Comparison of ENCODE assay signal across 1 cellular context in the genomic region with DNA sequence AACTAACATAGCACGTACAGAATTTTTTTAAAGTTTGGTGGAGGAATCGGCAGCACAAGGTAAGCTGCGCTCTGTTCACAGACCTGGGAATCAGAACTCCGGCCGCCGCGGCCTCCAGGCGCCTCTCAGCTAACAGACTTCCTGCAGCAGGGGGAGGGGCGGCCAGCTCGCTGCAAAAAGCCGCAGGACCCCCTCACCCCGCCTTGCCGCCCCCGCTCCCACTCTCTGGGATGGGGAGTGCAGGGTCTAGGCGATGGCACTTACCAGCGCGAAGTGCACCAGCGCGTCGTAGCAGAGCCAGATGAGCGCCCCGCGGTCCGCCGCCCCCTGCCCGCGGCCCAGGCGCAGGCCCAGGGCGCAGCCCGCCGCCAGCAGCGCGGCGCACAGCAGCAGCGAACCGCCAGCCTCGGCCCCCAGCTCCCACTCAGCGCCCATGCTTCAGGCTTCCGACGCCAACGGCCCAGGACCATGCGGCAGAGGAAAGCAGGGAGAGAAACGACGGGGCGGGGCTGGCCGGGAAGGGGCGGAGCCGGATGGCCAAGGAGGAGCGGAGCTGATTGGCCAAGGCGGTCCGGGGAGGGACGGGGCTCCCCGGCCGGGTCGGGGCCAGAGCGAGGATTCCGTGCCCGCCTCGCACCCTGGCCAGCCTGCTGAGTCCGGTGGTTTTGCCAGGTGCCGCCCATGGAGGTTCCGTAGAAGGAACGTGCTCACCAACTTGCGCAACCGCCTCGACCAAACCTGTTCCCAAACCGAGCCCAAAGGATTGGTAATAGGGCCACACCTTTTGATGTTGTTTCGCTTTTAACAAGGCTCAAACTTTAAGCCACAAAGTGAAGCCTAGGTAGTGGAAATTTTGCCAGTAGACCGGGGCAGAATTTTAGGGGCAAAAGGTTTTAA.
TF ChIP-seq lines count a peak whose summit lies in the region.

A gene (minus strand): TSS at position 497 of the 897 bp plus-strand sequence. CDS start 62 bp downstream, at position 435.

TF ChIP-seq in HEK293, 187 proteins besides CTCF, POLR2A, EP300 and RAD21 (continued from another document):
- TF ChIP-seq, protein P1, sequence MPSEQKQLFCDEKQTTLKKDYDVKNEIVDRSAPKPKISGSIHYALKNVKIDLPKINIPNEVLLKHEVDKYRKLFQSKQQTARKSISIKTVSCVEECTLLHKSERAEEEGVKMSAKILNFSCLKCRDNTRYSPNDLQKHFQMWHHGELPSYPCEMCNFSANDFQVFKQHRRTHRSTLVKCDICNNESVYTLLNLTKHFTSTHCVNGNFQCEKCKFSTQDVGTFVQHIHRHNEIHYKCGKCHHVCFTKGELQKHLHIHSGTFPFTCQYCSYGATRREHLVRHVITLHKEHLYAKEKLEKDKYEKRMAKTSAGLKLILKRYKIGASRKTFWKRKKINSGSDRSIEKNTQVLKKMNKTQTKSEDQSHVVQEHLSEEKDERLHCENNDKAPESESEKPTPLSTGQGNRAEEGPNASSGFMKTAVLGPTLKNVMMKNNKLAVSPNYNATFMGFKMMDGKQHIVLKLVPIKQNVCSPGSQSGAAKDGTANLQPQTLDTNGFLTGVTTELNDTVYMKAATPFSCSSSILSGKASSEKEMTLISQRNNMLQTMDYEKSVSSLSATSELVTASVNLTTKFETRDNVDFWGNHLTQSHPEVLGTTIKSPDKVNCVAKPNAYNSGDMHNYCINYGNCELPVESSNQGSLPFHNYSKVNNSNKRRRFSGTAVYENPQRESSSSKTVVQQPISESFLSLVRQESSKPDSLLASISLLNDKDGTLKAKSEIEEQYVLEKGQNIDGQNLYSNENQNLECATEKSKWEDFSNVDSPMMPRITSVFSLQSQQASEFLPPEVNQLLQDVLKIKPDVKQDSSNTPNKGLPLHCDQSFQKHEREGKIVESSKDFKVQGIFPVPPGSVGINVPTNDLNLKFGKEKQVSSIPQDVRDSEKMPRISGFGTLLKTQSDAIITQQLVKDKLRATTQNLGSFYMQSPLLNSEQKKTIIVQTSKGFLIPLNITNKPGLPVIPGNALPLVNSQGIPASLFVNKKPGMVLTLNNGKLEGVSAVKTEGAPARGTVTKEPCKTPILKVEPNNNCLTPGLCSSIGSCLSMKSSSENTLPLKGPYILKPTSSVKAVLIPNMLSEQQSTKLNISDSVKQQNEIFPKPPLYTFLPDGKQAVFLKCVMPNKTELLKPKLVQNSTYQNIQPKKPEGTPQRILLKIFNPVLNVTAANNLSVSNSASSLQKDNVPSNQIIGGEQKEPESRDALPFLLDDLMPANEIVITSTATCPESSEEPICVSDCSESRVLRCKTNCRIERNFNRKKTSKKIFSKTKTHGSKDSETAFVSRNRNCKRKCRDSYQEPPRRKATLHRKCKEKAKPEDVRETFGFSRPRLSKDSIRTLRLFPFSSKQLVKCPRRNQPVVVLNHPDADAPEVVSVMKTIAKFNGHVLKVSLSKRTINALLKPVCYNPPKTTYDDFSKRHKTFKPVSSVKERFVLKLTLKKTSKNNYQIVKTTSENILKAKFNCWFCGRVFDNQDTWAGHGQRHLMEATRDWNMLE (tag by site-specific recombination; conservative IDR thresholded peaks at IDR 0.05; ENCODE audit: low read depth) = no peak
- TF ChIP-seq, protein P2, sequence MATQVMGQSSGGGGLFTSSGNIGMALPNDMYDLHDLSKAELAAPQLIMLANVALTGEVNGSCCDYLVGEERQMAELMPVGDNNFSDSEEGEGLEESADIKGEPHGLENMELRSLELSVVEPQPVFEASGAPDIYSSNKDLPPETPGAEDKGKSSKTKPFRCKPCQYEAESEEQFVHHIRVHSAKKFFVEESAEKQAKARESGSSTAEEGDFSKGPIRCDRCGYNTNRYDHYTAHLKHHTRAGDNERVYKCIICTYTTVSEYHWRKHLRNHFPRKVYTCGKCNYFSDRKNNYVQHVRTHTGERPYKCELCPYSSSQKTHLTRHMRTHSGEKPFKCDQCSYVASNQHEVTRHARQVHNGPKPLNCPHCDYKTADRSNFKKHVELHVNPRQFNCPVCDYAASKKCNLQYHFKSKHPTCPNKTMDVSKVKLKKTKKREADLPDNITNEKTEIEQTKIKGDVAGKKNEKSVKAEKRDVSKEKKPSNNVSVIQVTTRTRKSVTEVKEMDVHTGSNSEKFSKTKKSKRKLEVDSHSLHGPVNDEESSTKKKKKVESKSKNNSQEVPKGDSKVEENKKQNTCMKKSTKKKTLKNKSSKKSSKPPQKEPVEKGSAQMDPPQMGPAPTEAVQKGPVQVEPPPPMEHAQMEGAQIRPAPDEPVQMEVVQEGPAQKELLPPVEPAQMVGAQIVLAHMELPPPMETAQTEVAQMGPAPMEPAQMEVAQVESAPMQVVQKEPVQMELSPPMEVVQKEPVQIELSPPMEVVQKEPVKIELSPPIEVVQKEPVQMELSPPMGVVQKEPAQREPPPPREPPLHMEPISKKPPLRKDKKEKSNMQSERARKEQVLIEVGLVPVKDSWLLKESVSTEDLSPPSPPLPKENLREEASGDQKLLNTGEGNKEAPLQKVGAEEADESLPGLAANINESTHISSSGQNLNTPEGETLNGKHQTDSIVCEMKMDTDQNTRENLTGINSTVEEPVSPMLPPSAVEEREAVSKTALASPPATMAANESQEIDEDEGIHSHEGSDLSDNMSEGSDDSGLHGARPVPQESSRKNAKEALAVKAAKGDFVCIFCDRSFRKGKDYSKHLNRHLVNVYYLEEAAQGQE (tag by site-specific recombination; IDR thresholded peaks at IDR 0.05) = peak; percentile 51
- TF ChIP-seq, protein P3, sequence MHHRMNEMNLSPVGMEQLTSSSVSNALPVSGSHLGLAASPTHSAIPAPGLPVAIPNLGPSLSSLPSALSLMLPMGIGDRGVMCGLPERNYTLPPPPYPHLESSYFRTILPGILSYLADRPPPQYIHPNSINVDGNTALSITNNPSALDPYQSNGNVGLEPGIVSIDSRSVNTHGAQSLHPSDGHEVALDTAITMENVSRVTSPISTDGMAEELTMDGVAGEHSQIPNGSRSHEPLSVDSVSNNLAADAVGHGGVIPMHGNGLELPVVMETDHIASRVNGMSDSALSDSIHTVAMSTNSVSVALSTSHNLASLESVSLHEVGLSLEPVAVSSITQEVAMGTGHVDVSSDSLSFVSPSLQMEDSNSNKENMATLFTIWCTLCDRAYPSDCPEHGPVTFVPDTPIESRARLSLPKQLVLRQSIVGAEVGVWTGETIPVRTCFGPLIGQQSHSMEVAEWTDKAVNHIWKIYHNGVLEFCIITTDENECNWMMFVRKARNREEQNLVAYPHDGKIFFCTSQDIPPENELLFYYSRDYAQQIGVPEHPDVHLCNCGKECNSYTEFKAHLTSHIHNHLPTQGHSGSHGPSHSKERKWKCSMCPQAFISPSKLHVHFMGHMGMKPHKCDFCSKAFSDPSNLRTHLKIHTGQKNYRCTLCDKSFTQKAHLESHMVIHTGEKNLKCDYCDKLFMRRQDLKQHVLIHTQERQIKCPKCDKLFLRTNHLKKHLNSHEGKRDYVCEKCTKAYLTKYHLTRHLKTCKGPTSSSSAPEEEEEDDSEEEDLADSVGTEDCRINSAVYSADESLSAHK (tag by site-specific recombination; IDR thresholded peaks at IDR 0.05) = no peak
- TF ChIP-seq ZBTB8A (tag by site-specific recombination; IDR thresholded peaks at IDR 0.05) (peak; percentile 64), KLF16 (tag by site-specific recombination; IDR thresholded peaks at IDR 0.05) (no peak), HOXC10 (CRISPR knock-in tag; IDR thresholded peaks at IDR 0.05) (no peak), ZNF202 (tag by site-specific recombination; IDR thresholded peaks at IDR 0.05; ENCODE audit: borderline replicate concordance) (peak; percentile 93; the same call in 1 of the 2 replicates), ZNF792 (tag by site-specific recombination; IDR thresholded peaks at IDR 0.05) (no peak), ZNF404 (tag by site-specific recombination; IDR thresholded peaks at IDR 0.05) (no peak), YY2 (tag by site-specific recombination; IDR thresholded peaks at IDR 0.05) (no peak), KLF10 (tag by site-specific recombination; IDR thresholded peaks at IDR 0.05) (no peak), ZBTB21 (tag by site-specific recombination; IDR thresholded peaks at IDR 0.05) (no peak), ZNF354C (tag by site-specific recombination; IDR thresholded peaks at IDR 0.05; ENCODE audit: borderline replicate concordance, low read depth) (no peak), EGR2 (tag by site-specific recombination; IDR thresholded peaks at IDR 0.05; ENCODE audit: low read depth) (peak; percentile 62; the same call in 1 of the 2 replicates), ZNF623 (tag by site-specific recombination; IDR thresholded peaks at IDR 0.05) (no peak)
- TF ChIP-seq, protein P4, sequence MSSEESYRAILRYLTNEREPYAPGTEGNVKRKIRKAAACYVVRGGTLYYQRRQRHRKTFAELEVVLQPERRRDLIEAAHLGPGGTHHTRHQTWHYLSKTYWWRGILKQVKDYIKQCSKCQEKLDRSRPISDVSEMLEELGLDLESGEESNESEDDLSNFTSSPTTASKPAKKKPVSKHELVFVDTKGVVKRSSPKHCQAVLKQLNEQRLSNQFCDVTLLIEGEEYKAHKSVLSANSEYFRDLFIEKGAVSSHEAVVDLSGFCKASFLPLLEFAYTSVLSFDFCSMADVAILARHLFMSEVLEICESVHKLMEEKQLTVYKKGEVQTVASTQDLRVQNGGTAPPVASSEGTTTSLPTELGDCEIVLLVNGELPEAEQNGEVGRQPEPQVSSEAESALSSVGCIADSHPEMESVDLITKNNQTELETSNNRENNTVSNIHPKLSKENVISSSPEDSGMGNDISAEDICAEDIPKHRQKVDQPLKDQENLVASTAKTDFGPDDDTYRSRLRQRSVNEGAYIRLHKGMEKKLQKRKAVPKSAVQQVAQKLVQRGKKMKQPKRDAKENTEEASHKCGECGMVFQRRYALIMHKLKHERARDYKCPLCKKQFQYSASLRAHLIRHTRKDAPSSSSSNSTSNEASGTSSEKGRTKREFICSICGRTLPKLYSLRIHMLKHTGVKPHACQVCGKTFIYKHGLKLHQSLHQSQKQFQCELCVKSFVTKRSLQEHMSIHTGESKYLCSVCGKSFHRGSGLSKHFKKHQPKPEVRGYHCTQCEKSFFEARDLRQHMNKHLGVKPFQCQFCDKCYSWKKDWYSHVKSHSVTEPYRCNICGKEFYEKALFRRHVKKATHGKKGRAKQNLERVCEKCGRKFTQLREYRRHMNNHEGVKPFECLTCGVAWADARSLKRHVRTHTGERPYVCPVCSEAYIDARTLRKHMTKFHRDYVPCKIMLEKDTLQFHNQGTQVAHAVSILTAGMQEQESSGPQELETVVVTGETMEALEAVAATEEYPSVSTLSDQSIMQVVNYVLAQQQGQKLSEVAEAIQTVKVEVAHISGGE (tag by site-specific recombination; conservative IDR thresholded peaks at IDR 0.05; ENCODE audit: low read depth) = no peak; the same call in 1 of the 2 replicates
- TF ChIP-seq, protein P5, sequence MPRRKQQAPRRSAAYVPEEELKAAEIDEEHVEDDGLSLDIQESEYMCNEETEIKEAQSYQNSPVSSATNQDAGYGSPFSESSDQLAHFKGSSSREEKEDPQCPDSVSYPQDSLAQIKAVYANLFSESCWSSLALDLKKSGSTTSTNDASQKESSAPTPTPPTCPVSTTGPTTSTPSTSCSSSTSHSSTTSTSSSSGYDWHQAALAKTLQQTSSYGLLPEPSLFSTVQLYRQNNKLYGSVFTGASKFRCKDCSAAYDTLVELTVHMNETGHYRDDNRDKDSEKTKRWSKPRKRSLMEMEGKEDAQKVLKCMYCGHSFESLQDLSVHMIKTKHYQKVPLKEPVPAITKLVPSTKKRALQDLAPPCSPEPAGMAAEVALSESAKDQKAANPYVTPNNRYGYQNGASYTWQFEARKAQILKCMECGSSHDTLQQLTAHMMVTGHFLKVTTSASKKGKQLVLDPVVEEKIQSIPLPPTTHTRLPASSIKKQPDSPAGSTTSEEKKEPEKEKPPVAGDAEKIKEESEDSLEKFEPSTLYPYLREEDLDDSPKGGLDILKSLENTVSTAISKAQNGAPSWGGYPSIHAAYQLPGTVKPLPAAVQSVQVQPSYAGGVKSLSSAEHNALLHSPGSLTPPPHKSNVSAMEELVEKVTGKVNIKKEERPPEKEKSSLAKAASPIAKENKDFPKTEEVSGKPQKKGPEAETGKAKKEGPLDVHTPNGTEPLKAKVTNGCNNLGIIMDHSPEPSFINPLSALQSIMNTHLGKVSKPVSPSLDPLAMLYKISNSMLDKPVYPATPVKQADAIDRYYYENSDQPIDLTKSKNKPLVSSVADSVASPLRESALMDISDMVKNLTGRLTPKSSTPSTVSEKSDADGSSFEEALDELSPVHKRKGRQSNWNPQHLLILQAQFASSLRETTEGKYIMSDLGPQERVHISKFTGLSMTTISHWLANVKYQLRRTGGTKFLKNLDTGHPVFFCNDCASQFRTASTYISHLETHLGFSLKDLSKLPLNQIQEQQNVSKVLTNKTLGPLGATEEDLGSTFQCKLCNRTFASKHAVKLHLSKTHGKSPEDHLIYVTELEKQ (tag by site-specific recombination; IDR thresholded peaks at IDR 0.05; ENCODE audit: borderline replicate concordance) = no peak
- TF ChIP-seq, protein P6, sequence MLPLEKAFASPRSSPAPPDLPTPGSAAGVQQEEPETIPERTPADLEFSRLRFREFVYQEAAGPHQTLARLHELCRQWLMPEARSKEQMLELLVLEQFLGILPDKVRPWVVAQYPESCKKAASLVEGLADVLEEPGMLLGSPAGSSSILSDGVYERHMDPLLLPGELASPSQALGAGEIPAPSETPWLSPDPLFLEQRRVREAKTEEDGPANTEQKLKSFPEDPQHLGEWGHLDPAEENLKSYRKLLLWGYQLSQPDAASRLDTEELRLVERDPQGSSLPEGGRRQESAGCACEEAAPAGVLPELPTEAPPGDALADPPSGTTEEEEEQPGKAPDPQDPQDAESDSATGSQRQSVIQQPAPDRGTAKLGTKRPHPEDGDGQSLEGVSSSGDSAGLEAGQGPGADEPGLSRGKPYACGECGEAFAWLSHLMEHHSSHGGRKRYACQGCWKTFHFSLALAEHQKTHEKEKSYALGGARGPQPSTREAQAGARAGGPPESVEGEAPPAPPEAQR (tag by site-specific recombination; IDR thresholded peaks at IDR 0.05) = no peak
